9 cellular contexts compared by ENCODE assay signal in genomic region chr19:57946316-57946715, GRCh38. TPM values are rescaled to one million over a fixed set of nuclear protein-coding genes. Genes with fewer than 3 reads are reported as not detected.
DNase-seq lines count a peak whose midpoint lies in the region; TF ChIP-seq lines count a peak whose summit lies in the region.
"Had no signal": no experiment of that assay in that cellular context is flagged by ENCODE, and none has a peak within 500 bp of the region (broad histone marks: within the 10 kb centered on the region; RNA-seq: fewer than 3 reads in every experiment).

No MANE protein-coding gene starts in this region.

- POLR2A ChIA-PET in CD4-positive, alpha-beta memory T cell (lab: Charles Lee; ENCODE audit: partially characterized antibody), result no interaction called here

- H3K27ac Mint-ChIP-seq in CD4-positive, alpha-beta memory T cell, result peak overlapping the region in 6 of 7 donors; percentile 35 to 70 (median 42)
- H3K27ac Mint-ChIP-seq in nephron progenitor cell, result peak overlapping the region; percentile 58

- CTCF ChIA-PET in CD4-positive, alpha-beta memory T cell (lab: Charles Lee; ENCODE audit: partially characterized antibody), result no interaction called here

- H3K9me3 ChIP-seq in CD4-positive, alpha-beta memory T cell (ENCODE audit: control insufficient read depth in 1 of 2, low read length in 2 of 2), result peaks cover 6 to 46% of the 10 kb centered on the region in 2 donors
- peaks cover 50 to 59% of the 10 kb centered on the region in 2 donors for H3K9me3 ChIP-seq in duodenal mucosa (ENCODE audit: control insufficient read depth in 1 of 2, low read length in 2 of 2)

- H3K36me3 Mint-ChIP-seq in CD4-positive, alpha-beta memory T cell, result peaks cover 51 to 64% of the 10 kb centered on the region in 2 donors
- peaks cover 66% of the 10 kb centered on the region for H3K36me3 Mint-ChIP-seq in nephron progenitor cell (ENCODE audit: low read depth)

- H3K4me1 Mint-ChIP-seq in CD4-positive, alpha-beta memory T cell, result peaks cover 15 to 24% (median 20%) of the 10 kb centered on the region in 4 donors
- H3K4me1 Mint-ChIP-seq in nephron progenitor cell, result peaks cover 12% of the 10 kb centered on the region

- H3K4me3 ChIP-seq in CD4-positive, alpha-beta memory T cell (ENCODE audit: low read length in 2 of 2), result peak overlapping the region; percentile 69 to 89
- H3K4me3 ChIP-seq in LNCaP clone FGC (ENCODE audit: low read depth, low read length) (peak overlapping the region; percentile 92), duodenal mucosa (ENCODE audit: low read depth in 1 of 2, low read length in 2 of 2) (peak overlapping the region; percentile 78 to 97)

- H3K27ac ChIP-seq in CD4-positive, alpha-beta memory T cell (ENCODE audit: low read depth, low read length), result no peak overlapping the region
- no peak overlapping the region for H3K27ac ChIP-seq in duodenal mucosa (ENCODE audit: low read depth, low read length)

- TF ChIP-seq CTCF in LNCaP clone FGC (IDR thresholded peaks at IDR 0.05; ENCODE audit: control insufficient read depth, extremely low read depth, insufficient read depth) (no peak), nephron progenitor cell (IDR thresholded peaks at IDR 0.05) (no peak), GM20000 (IDR thresholded peaks at IDR 0.05; ENCODE audit: extremely low read depth, missing control alignments) (no peak)

- no peaks in the 10 kb centered on the region for H3K27me3 ChIP-seq in CD4-positive, alpha-beta memory T cell (ENCODE audit: insufficient read depth, low read length)
- H3K27me3 ChIP-seq in duodenal mucosa (ENCODE audit: control insufficient read depth in 1 of 2, insufficient read depth in 2 of 2, low read length in 2 of 2), result no peaks in the 10 kb centered on the region

- H3K36me3 ChIP-seq in CD4-positive, alpha-beta memory T cell (ENCODE audit: insufficient read depth, low read length), result peaks cover 23% of the 10 kb centered on the region
- H3K36me3 ChIP-seq in duodenal mucosa (ENCODE audit: control insufficient read depth in 1 of 2, insufficient read depth in 2 of 2, low read length in 2 of 2), result peaks cover 34 to 40% of the 10 kb centered on the region in 2 donors

- DNase-seq in CD4-positive, alpha-beta memory T cell, result no peak
- DNase-seq in LNCaP clone FGC (ENCODE audit: low read depth) (no peak), nephron progenitor cell (no peak), SK-N-DZ (ENCODE audit: low spot score) (no peak), GM20000 (ENCODE audit: low spot score) (no peak), inferior parietal cortex (ENCODE audit: extremely low spot score) (no peak), NCI-H2081 (lab: John Stamatoyannopoulos, UW) (no peak)
- DNase-seq: NK-92 treated with Interleukin-12 subunit alpha and Interleukin-12 subunit beta, amount 100 ng/mL, for 24 hours had no signal

- no peaks in the 10 kb centered on the region for H3K27me3 Mint-ChIP-seq in CD4-positive, alpha-beta memory T cell
- H3K27me3 Mint-ChIP-seq in nephron progenitor cell (ENCODE audit: low read depth, poor library complexity), result no peaks in the 10 kb centered on the region

- peaks cover 18% of the 10 kb centered on the region for H3K4me1 ChIP-seq in CD4-positive, alpha-beta memory T cell (ENCODE audit: insufficient read depth, low read length)
- peaks cover 7 to 11% of the 10 kb centered on the region in 2 donors for H3K4me1 ChIP-seq in duodenal mucosa (ENCODE audit: control insufficient read depth in 1 of 2, insufficient read depth in 2 of 2, low read length in 2 of 2)

- intact Hi-C loops in CD4-positive, alpha-beta memory T cell (cut with micrococcal nuclease), result no loop called here

- H3K4me3 Mint-ChIP-seq in CD4-positive, alpha-beta memory T cell, result peak overlapping the region; percentile 47 to 98 (median 95)
- peak overlapping the region; percentile 92 for H3K4me3 Mint-ChIP-seq in nephron progenitor cell

- H3K9me3 Mint-ChIP-seq in CD4-positive, alpha-beta memory T cell, result peaks cover 6 to 67% (median 63%) of the 10 kb centered on the region in 8 donors
- H3K9me3 Mint-ChIP-seq in nephron progenitor cell, result peaks cover 89% of the 10 kb centered on the region

- H3K9ac ChIP-seq in duodenal mucosa (ENCODE audit: low read depth in 1 of 2, low read length in 2 of 2), result no peak overlapping the region

RNA-seq across cellular contexts. Expression of gene ZNF256, which starts 1.2 kb away (rescaled TPM):
- total RNA-seq in CD4-positive, alpha-beta memory T cell, result 10 to 100 TPM; 12.4 to 13.9 TPM
- polyA plus RNA-seq in CD4-positive, alpha-beta memory T cell, result 1 to 10 TPM; 5.6 to 6.9 TPM
- 4.9 and 5.7 TPM in 2 replicates for polyA plus RNA-seq in SK-N-DZ (2014; cell fraction: cytosol; rRNA removed)
- polyA plus RNA-seq in SK-N-DZ (2014; cell fraction: nucleus; rRNA removed), result 4.5 and 8.7 TPM in 2 replicates

RNA-seq across cellular contexts. Expression of gene ZNF418, which starts 11.1 kb away (rescaled TPM):
- 1 to 10 TPM; 5.2 to 9.7 TPM for total RNA-seq in CD4-positive, alpha-beta memory T cell
- polyA plus RNA-seq in CD4-positive, alpha-beta memory T cell, result 1 to 10 TPM; 1.7 to 4.6 TPM
- 0.10 TPM in 1 of 2 replicates, not detected in the other for polyA plus RNA-seq in SK-N-DZ (2014; cell fraction: cytosol; rRNA removed)
- 0.60 TPM in 1 of 2 replicates, not detected in the other for polyA plus RNA-seq in SK-N-DZ (2014; cell fraction: nucleus; rRNA removed)

RNA-seq across cellular contexts. Expression of gene C19orf18, which starts 28.0 kb away (rescaled TPM):
- total RNA-seq in CD4-positive, alpha-beta memory T cell, result 1 to 10 TPM in 1 of 2 experiments, under 1 TPM in 1; 0.76 to 1.2 TPM
- polyA plus RNA-seq in CD4-positive, alpha-beta memory T cell, result under 1 TPM in 1 of 2 donors, not detected in 1; 0.22 TPM
- polyA plus RNA-seq in SK-N-DZ (2014; cell fraction: cytosol; rRNA removed), result not detected in 2 replicates
- polyA plus RNA-seq in SK-N-DZ (2014; cell fraction: nucleus; rRNA removed), result not detected in 2 replicates

RNA-seq across cellular contexts. Expression of gene ZNF417, which starts 29.9 kb away (rescaled TPM):
- 10 to 100 TPM; 48.2 to 49.4 TPM for total RNA-seq in CD4-positive, alpha-beta memory T cell
- 1 to 10 TPM in 1 of 2 donors, under 1 TPM in 1; 0.87 to 4.8 TPM for polyA plus RNA-seq in CD4-positive, alpha-beta memory T cell
- polyA plus RNA-seq in SK-N-DZ (2014; cell fraction: cytosol; rRNA removed), result 9.8 and 14.2 TPM in 2 replicates
- polyA plus RNA-seq in SK-N-DZ (2014; cell fraction: nucleus; rRNA removed), result 17.6 and 17.8 TPM in 2 replicates

RNA-seq across cellular contexts. Expression of gene ZNF606, which starts 56.3 kb away (rescaled TPM):
- total RNA-seq in CD4-positive, alpha-beta memory T cell, result 10 to 100 TPM; 25.5 to 37.3 TPM
- polyA plus RNA-seq in CD4-positive, alpha-beta memory T cell, result 1 to 10 TPM; 2.7 to 7.2 TPM
- 8.3 and 10.2 TPM in 2 replicates for polyA plus RNA-seq in SK-N-DZ (2014; cell fraction: cytosol; rRNA removed)
- 29.1 and 40.2 TPM in 2 replicates for polyA plus RNA-seq in SK-N-DZ (2014; cell fraction: nucleus; rRNA removed)
